ENCODE assay signal across 16 cellular contexts in genomic region chr4:111717916-111718315, GRCh38.
"Had no signal": no experiment of that assay in that cellular context is flagged by ENCODE, and none has a peak within 500 bp of the region (broad histone marks: within the 10 kb centered on the region; RNA-seq: fewer than 3 reads in every experiment).

No MANE protein-coding gene starts in this region.

- ATAC-seq: activated CD4-positive, alpha-beta T cell treated with anti-CD3 and anti-CD28 coated beads for 36 hours; activated T-cell treated with anti-CD3 and anti-CD28 coated beads, Interleukin-2, amount 50 U/mL, for 4 hours; gastroesophageal sphincter; heart right ventricle; left colon; pancreas; stimulated activated effector memory CD8-positive, alpha-beta T cell treated with anti-CD3 and anti-CD28 coated beads, Interleukin-12 subunit alpha, Interleukin-12 subunit beta, amount 100 ng/mL, for 72 hours had no signal

- H3K4me3 ChIP-seq: dorsolateral prefrontal cortex, gastroesophageal sphincter, heart right ventricle, pancreas, thoracic aorta had no signal

- DNase-seq: activated CD4-positive, alpha-beta memory T cell treated with anti-CD3 and anti-CD28 coated beads for 36 hours; activated CD4-positive, alpha-beta T cell treated with anti-CD3 and anti-CD28 coated beads for 36 hours; activated effector memory CD4-positive, alpha-beta T cell treated with anti-CD3 and anti-CD28 coated beads, Interleukin-2, amount 50 U/mL, for 16 hours; activated T-cell treated with anti-CD3 and anti-CD28 coated beads, Interleukin-2, amount 50 U/mL, for 4 hours; amygdala; endodermal cell; heart right ventricle; left colon; naive B cell; pancreas; retina; T-helper 1 cell had no signal
